ENCODE assay signal across 35 cellular contexts in the genomic region with DNA sequence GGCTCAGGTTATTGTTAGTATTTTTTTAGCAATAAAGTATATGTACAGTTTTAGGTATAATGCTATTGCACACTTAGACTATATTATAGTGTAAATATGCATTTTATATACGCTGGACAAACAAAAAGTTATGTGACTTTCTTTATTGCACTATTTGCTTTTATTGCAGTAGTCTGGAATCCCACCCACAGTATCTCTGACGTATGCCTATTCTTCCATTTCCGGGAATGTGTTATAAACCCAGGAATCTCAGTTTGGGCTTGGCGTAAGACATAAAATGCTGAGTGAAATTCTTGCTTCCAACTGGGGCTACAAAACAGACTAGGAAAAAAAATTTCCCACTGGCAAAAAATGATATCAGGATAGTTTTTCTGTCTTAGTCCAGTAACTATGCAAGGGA.
DNase-seq lines count a peak whose midpoint lies in the region; ATAC-seq and TF ChIP-seq lines count a peak whose summit lies in the region.
"Had no signal": no experiment of that assay in that cellular context is flagged by ENCODE, and none has a peak within 500 bp of the region (broad histone marks: within the 10 kb centered on the region; RNA-seq: fewer than 3 reads in every experiment).

No MANE protein-coding gene starts in this region.

- H3K23me2 ChIP-seq in H9 (ENCODE audit: insufficient read length, low read depth, low read length, poor library complexity, severe bottlenecking) = no peaks in the 10 kb centered on the region

- no peak overlapping the region for H3K4me3 Mint-ChIP-seq in H9
- H3K4me3 Mint-ChIP-seq: B cell; CD14-positive monocyte; CD4-positive, alpha-beta memory T cell; CD4-positive, alpha-beta T cell; CD4-positive, CD25-positive, alpha-beta regulatory T cell; CD8-positive, alpha-beta memory T cell; CD8-positive, alpha-beta T cell had no signal

- peak; percentile 57 for DNase-seq in colonic mucosa
- DNase-seq in left colon = peak in 1 of 2 donors; percentile 26
- DNase-seq in mucosa of descending colon = peak in 1 of 3 donors; percentile 64
- DNase-seq in transverse colon = peak; percentile 7
- no peak for DNase-seq in H9
- DNase-seq in D341Med (ENCODE audit: low spot score) = no peak
- no peak for DNase-seq in GM13977 (ENCODE audit: low spot score)
- no peak for DNase-seq in activated gamma-delta T cell treated with Interleukin-2 at 50 U/mL for 16 hours
- DNase-seq: 8988T; ACHN; AML-193; BE2C; C1 segment of cervical spinal cord; Caco-2; Calu3; CD4-positive, alpha-beta memory T cell; CD4-positive, alpha-beta T cell; CD4-positive, CD25-positive, alpha-beta regulatory T cell; CD8-positive, alpha-beta memory T cell; CD8-positive, alpha-beta T cell; COR-L47; DMS 273 treated with DMSO at 0.1 percent for 48 hours; DMS153; DMS53; DMS79; DMS79 treated with DMSO at 0.1 percent for 48 hours; DND-41; EL had no signal

- no peaks in the 10 kb centered on the region for H3K79me1 ChIP-seq in H9 (ENCODE audit: insufficient read depth, low read depth, low read length, poor library complexity, severe bottlenecking)

- no peak overlapping the region for H4K5ac ChIP-seq in H9 (ENCODE audit: insufficient read length, low read depth, low read length)

- no peak overlapping the region for H3K18ac ChIP-seq in H9 (ENCODE audit: insufficient read length, low read depth, low read length)

- TF ChIP-seq CTCF in colonic mucosa (IDR thresholded peaks at IDR 0.05) (no peak), mucosa of descending colon (IDR thresholded peaks at IDR 0.05) (no peak), transverse colon (IDR thresholded peaks at IDR 0.05) (no peak), H9 (conservative IDR thresholded peaks at IDR 0.05) (no peak), GM13977 (IDR thresholded peaks at IDR 0.05; ENCODE audit: extremely low read depth, insufficient read depth, missing control alignments) (no peak)

- H2AK5ac ChIP-seq in H9 (ENCODE audit: insufficient read length, low read length) = no peak overlapping the region

- H3K36me3 Mint-ChIP-seq in H9 (ENCODE audit: insufficient read depth in 1 of 3, low read depth in 3 of 3) = no peaks in the 10 kb centered on the region
- H3K36me3 Mint-ChIP-seq: CD14-positive monocyte; CD4-positive, alpha-beta memory T cell; CD4-positive, CD25-positive, alpha-beta regulatory T cell; CD8-positive, alpha-beta memory T cell; CD8-positive, alpha-beta T cell had no signal

- no peak overlapping the region for H4K8ac ChIP-seq in H9 (replicated peaks; ENCODE audit: insufficient read length, low read depth, low read length)

- no peak for TF ChIP-seq POLR2A in transverse colon (IDR thresholded peaks at IDR 0.05)

- WGBS in transverse colon (ENCODE audit: low coverage in 1 of 2), 2 donors = 55% methylated on average over 4 of the region's 4 CpGs
- no CpG with 5 or more reads among the region's 4 CpGs for WGBS in H9 (ENCODE audit: extremely low coverage, insufficient read length, low lambda C conversion rate)

- H4K20me1 ChIP-seq in H9 (ENCODE audit: control insufficient read depth, insufficient read depth, insufficient read length) = no peaks in the 10 kb centered on the region
- H4K20me1 ChIP-seq: BLaER1; BLaER1 treated with 17β-estradiol and CSF1 and Interleukin-3, amounts not matched to agents 10 nM and 100 nM had no signal

- no peak overlapping the region for H3K14ac ChIP-seq in H9 (ENCODE audit: insufficient read depth, low read length)

- ATAC-seq in left colon (peak; percentile 99), mucosa of descending colon (peak; percentile 99)
- ATAC-seq: A549; CD8-positive, alpha-beta T cell had no signal

- H2BK12ac ChIP-seq in H9 (ENCODE audit: insufficient read length, low read depth, low read length) = no peak overlapping the region

- H3K36me3 ChIP-seq in colonic mucosa (no peaks in the 10 kb centered on the region), mucosa of descending colon (ENCODE audit: low read depth) (no peaks in the 10 kb centered on the region), transverse colon (no peaks in the 10 kb centered on the region)
- H3K36me3 ChIP-seq: BE2C; BLaER1; BLaER1 treated with 17β-estradiol and CSF1 and Interleukin-3, amounts not matched to agents 10 nM and 100 nM had no signal

- peaks cover 7% of the 10 kb centered on the region in 2 experiments; a peak in 3 of 4 replicates for H3K4me1 Mint-ChIP-seq in H9
- H3K4me1 Mint-ChIP-seq: B cell; CD14-positive monocyte; CD4-positive, alpha-beta memory T cell; CD4-positive, CD25-positive, alpha-beta regulatory T cell; CD8-positive, alpha-beta memory T cell had no signal

- H3K23ac ChIP-seq in H9 (ENCODE audit: insufficient read length, low read depth, low read length) = no peak overlapping the region

- intact Hi-C loops in colonic mucosa (cut with DNase I) = loop anchor here (5.0 kb wide), 1 partner anchor 79 kb away; no protein-coding TSS in a partner anchor
- intact Hi-C loops in left colon (cut with DNase I, micrococcal nuclease) = no loop called here
- intact Hi-C loops in mucosa of descending colon (cut with DNase I, micrococcal nuclease) = no loop called here
- intact Hi-C loops in transverse colon (cut with DNase I; ENCODE audit: low total_unique reads) = no loop called here

- no peak overlapping the region for H3K27ac ChIP-seq in colonic mucosa
- no peak overlapping the region for H3K27ac ChIP-seq in transverse colon
- no peak overlapping the region for H3K27ac ChIP-seq in H9 (ENCODE audit: insufficient read length, low read depth, low read length)
- H3K27ac ChIP-seq: 22Rv1; A549; BLaER1; BLaER1 treated with 17β-estradiol and CSF1 and Interleukin-3, amounts not matched to agents 10 nM and 100 nM; C4-2B had no signal

- H3K4me1 ChIP-seq in colonic mucosa (no peaks in the 10 kb centered on the region), mucosa of descending colon (ENCODE audit: low read depth) (no peaks in the 10 kb centered on the region), transverse colon (peaks cover 0 to 12% (median 3%) of the 10 kb centered on the region in 4 donors), H9 (ENCODE audit: insufficient read depth, low read length) (no peaks in the 10 kb centered on the region)
- H3K4me1 ChIP-seq: A549; BE2C; BLaER1; BLaER1 treated with 17β-estradiol and CSF1 and Interleukin-3, amounts not matched to agents 10 nM and 100 nM; Caco-2 had no signal

- in situ Hi-C loops in transverse colon (cut with MboI; ENCODE audit: low pct_ligation_motif_present in 1 of 4, low pct_unique_long_range_greater_than_20kb in 1 of 4, low sequenced_read_pairs in 3 of 4) (no loop called here), GM13977 (cut with MboI; ENCODE audit: low pct_unique_long_range_greater_than_20kb, low sequenced_read_pairs, unreplicated experiment) (no loop called here)

- H2BK20ac ChIP-seq in H9 (ENCODE audit: low read depth, low read length, poor library complexity, severe bottlenecking) = no peak overlapping the region

- TF ChIP-seq EP300 in transverse colon (IDR thresholded peaks at IDR 0.05; ENCODE audit: low read depth) = no peak

- H3K27me3 Mint-ChIP-seq in H9 (ENCODE audit: low read depth) = no peaks in the 10 kb centered on the region; the same call in 1 of the 2 replicates
- H3K27me3 Mint-ChIP-seq: B cell; CD4-positive, alpha-beta memory T cell; CD4-positive, alpha-beta T cell; CD4-positive, CD25-positive, alpha-beta regulatory T cell; CD8-positive, alpha-beta memory T cell had no signal

- H3K27me3 ChIP-seq in colonic mucosa (no peaks in the 10 kb centered on the region), transverse colon (no peaks in the 10 kb centered on the region), H9 (ENCODE audit: insufficient read depth, low read length) (no peaks in the 10 kb centered on the region)
- H3K27me3 ChIP-seq: BE2C; BLaER1; BLaER1 treated with 17β-estradiol and CSF1 and Interleukin-3, amounts not matched to agents 10 nM and 100 nM had no signal

- no peaks in the 10 kb centered on the region; a peak in 1 of 5 replicates for H3K9me3 Mint-ChIP-seq in H9

- H3K9ac ChIP-seq in colonic mucosa (ENCODE audit: low read depth in 2 of 2, low read length in 2 of 2) (no peak overlapping the region), H9 (ENCODE audit: extremely low read depth, insufficient read length, low read length) (no peak overlapping the region)
- H3K9ac ChIP-seq: BLaER1; BLaER1 treated with 17β-estradiol and CSF1 and Interleukin-3, amounts not matched to agents 10 nM and 100 nM had no signal

- no peak overlapping the region for H2AFZ ChIP-seq in H9 (ENCODE audit: low read length)

- no peak overlapping the region for H4K91ac ChIP-seq in H9 (ENCODE audit: insufficient read length, low read depth, low read length)

- H3K9me3 ChIP-seq in colonic mucosa = no peaks in the 10 kb centered on the region
- H3K9me3 ChIP-seq in mucosa of descending colon = no peaks in the 10 kb centered on the region
- H3K9me3 ChIP-seq in transverse colon = no peaks in the 10 kb centered on the region
- no peaks in the 10 kb centered on the region for H3K9me3 ChIP-seq in H9 (ENCODE audit: control insufficient read depth, low read depth, low read length)
- H3K9me3 ChIP-seq: A549; BE2C; BLaER1; BLaER1 treated with 17β-estradiol and CSF1 and Interleukin-3, amounts not matched to agents 10 nM and 100 nM; Caco-2 had no signal

- H3K27ac Mint-ChIP-seq in H9 = no peak overlapping the region
- H3K27ac Mint-ChIP-seq: B cell; CD14-positive monocyte; CD4-positive, alpha-beta memory T cell; CD4-positive, alpha-beta T cell; CD4-positive, CD25-positive, alpha-beta regulatory T cell; CD8-positive, alpha-beta memory T cell; CD8-positive, alpha-beta T cell had no signal

- H2BK120ac ChIP-seq in H9 (ENCODE audit: low read depth, low read length, poor library complexity, severe bottlenecking) = no peak overlapping the region

- H3K4me2 ChIP-seq in H9 (ENCODE audit: insufficient read depth, insufficient read length, low read length) = no peak overlapping the region
- H3K4me2 ChIP-seq: A549; BLaER1; BLaER1 treated with 17β-estradiol and CSF1 and Interleukin-3, amounts not matched to agents 10 nM and 100 nM had no signal

- no peak overlapping the region for H3K56ac ChIP-seq in H9 (ENCODE audit: insufficient read length, low read depth, low read length)

- no peak overlapping the region for H3K4me3 ChIP-seq in colonic mucosa
- no peak overlapping the region for H3K4me3 ChIP-seq in mucosa of descending colon
- H3K4me3 ChIP-seq in transverse colon = no peak overlapping the region
- H3K4me3 ChIP-seq: A549; BLaER1; BLaER1 treated with 17β-estradiol and CSF1 and Interleukin-3, amounts not matched to agents 10 nM and 100 nM had no signal

- H3K4ac ChIP-seq in H9 (ENCODE audit: low read depth, low read length) = no peak overlapping the region

- H2BK15ac ChIP-seq in H9 (ENCODE audit: low read depth, low read length) = no peak overlapping the region

- no peak overlapping the region for H3T11ph ChIP-seq in H9 (ENCODE audit: low read length)

- H2BK5ac ChIP-seq in H9 (ENCODE audit: insufficient read length, low read length) = no peak overlapping the region

- H3K79me2 ChIP-seq in H9 (ENCODE audit: insufficient read depth, low read length) = no peaks in the 10 kb centered on the region

Comparison
In these comparisons a context has a peak if more than half of its experiments do, and no peak if none do; other contexts are left out.
1. DNase-seq: peak in colonic mucosa (single experiment) and transverse colon (single experiment); none in H9 (single experiment), D341Med (single experiment), GM13977 (single experiment) and activated gamma-delta T cell treated with Interleukin-2 at 50 U/mL for 16 hours (single experiment).